1 cellular context compared by ENCODE assay signal in the genomic region with DNA sequence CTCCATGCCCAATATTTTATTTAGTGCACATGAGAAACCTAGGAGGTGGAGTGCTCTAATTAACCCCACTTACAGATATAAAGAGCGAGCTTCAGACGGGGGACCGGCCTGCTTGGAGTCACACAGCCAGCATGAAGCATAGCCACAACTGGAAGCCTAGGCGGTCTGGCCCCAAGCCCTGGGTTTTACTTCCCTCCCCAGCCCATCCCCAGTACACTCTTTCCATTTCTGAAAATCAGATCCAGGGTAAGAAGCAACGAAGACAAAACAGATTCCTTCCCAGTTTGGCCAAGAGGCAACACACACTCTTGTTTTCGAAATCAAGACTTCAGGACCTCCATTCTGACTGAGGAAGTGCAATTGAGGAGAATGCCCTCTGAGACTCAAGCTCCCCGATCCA.
TF ChIP-seq lines count a peak whose summit lies in the region.

No MANE protein-coding gene starts in this region.

TF ChIP-seq in H1, 55 proteins besides CTCF, POLR2A, EP300 and RAD21 (continued from another document):
- TF ChIP-seq CEBPB (IDR thresholded peaks at IDR 0.05; ENCODE audit: low read depth, low read length): no peak
